1 cellular context compared by ENCODE assay signal in genomic region chr19:1205114-1206062, GRCh38.
A peak's percentile ranks its signal among the peaks of the same experiment; 100 is the strongest.
TF ChIP-seq lines count a peak whose summit lies in the region.

A gene with protein sequence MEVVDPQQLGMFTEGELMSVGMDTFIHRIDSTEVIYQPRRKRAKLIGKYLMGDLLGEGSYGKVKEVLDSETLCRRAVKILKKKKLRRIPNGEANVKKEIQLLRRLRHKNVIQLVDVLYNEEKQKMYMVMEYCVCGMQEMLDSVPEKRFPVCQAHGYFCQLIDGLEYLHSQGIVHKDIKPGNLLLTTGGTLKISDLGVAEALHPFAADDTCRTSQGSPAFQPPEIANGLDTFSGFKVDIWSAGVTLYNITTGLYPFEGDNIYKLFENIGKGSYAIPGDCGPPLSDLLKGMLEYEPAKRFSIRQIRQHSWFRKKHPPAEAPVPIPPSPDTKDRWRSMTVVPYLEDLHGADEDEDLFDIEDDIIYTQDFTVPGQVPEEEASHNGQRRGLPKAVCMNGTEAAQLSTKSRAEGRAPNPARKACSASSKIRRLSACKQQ (plus strand): TSS chr19:1205778. CDS start chr19:1206914, 1,136 bp downstream.

TF ChIP-seq in K562, 482 proteins besides CTCF, POLR2A, EP300 and RAD21 (continued from another document and continues in another):
- no peak for TF ChIP-seq AFF4 (CRISPR knock-in tag; IDR thresholded peaks at IDR 0.05)
- no peak; the same call in none of the 2 replicates for TF ChIP-seq TFE3 (CRISPR knock-in tag; IDR thresholded peaks at IDR 0.05)
- no peak; a peak in 1 of 4 replicates for TF ChIP-seq KDM1A (IDR thresholded peaks at IDR 0.05)
- no peak for TF ChIP-seq KAT7 (CRISPR knock-in tag; IDR thresholded peaks at IDR 0.05; ENCODE audit: borderline replicate concordance)
- no peak for TF ChIP-seq SNAPC5 (CRISPR knock-in tag; IDR thresholded peaks at IDR 0.05)
- TF ChIP-seq KLF6 (CRISPR knock-in tag; IDR thresholded peaks at IDR 0.05; ENCODE audit: borderline replicate concordance): peak; percentile 79; the same call in 1 of the 2 replicates
- TF ChIP-seq NR4A1 (CRISPR knock-in tag; IDR thresholded peaks at IDR 0.05): no peak
- peak; percentile 69; the same call in 1 of the 2 replicates for TF ChIP-seq NR4A1 (tag; IDR thresholded peaks at IDR 0.05)
- peak; percentile 77; the same call in 1 of the 2 replicates for TF ChIP-seq PHF8 (IDR thresholded peaks at IDR 0.05; ENCODE audit: borderline replicate concordance, low read length)
- no peak for TF ChIP-seq DNMT1 (IDR thresholded peaks at IDR 0.05)
- TF ChIP-seq TAF15 (IDR thresholded peaks at IDR 0.05; ENCODE audit: low read depth, low read length): no peak
- no peak for TF ChIP-seq FOSL1 (tag; conservative IDR thresholded peaks at IDR 0.05)
- no peak for TF ChIP-seq ELF4 (CRISPR knock-in tag; IDR thresholded peaks at IDR 0.05)
- TF ChIP-seq SUPT5H (IDR thresholded peaks at IDR 0.05): peak; percentile 34; the same call in 1 of the 2 replicates
- TF ChIP-seq ZNF124 (CRISPR knock-in tag; IDR thresholded peaks at IDR 0.05): no peak
- no peak for TF ChIP-seq ARHGAP35 (IDR thresholded peaks at IDR 0.05; ENCODE audit: partially characterized antibody)
- TF ChIP-seq SRSF9 (IDR thresholded peaks at IDR 0.05; ENCODE audit: borderline replicate concordance, low read depth, low read length): no peak
- no peak for TF ChIP-seq ZBTB40 (IDR thresholded peaks at IDR 0.05)
- no peak for TF ChIP-seq ZBTB40 (CRISPR knock-in tag; IDR thresholded peaks at IDR 0.05)
- TF ChIP-seq ZNF76 (CRISPR knock-in tag; IDR thresholded peaks at IDR 0.05; ENCODE audit: borderline replicate concordance): no peak; the same call in 1 of the 2 replicates
- no peak for TF ChIP-seq PREB (CRISPR knock-in tag; IDR thresholded peaks at IDR 0.05)
- no peak for TF ChIP-seq PHB2 (IDR thresholded peaks at IDR 0.05; ENCODE audit: low read depth)
- TF ChIP-seq ZNF324 (CRISPR knock-in tag; IDR thresholded peaks at IDR 0.05): 0 out of 2 replicates have a peak, but pooled peaks have one; percentile 35
- no peak for TF ChIP-seq GATA2 (CRISPR knock-in tag; IDR thresholded peaks at IDR 0.05)
- TF ChIP-seq NR1H2 (CRISPR knock-in tag; IDR thresholded peaks at IDR 0.05): no peak
- TF ChIP-seq NFE2 (IDR thresholded peaks at IDR 0.05; ENCODE audit: low read depth): no peak
- 0 out of 2 replicates have a peak, but pooled peaks have one; percentile 8 for TF ChIP-seq ZNF41 (CRISPR knock-in tag; conservative IDR thresholded peaks at IDR 0.05)
- TF ChIP-seq EP400 (IDR thresholded peaks at IDR 0.05): peak; percentile 20
- TF ChIP-seq BMI1 (IDR thresholded peaks at IDR 0.05; ENCODE audit: low read length): no peak
- peak; percentile 89 for TF ChIP-seq CXXC5 (CRISPR knock-in tag; IDR thresholded peaks at IDR 0.05)
- TF ChIP-seq TEAD4 (IDR thresholded peaks at IDR 0.05; ENCODE audit: low read length): no peak
- no peak for TF ChIP-seq TEAD4 (CRISPR knock-in tag; IDR thresholded peaks at IDR 0.05; ENCODE audit: borderline replicate concordance)
- peak; percentile 75 for TF ChIP-seq DMBX1 (CRISPR knock-in tag; IDR thresholded peaks at IDR 0.05; ENCODE audit: borderline replicate concordance)
- TF ChIP-seq, protein P1, sequence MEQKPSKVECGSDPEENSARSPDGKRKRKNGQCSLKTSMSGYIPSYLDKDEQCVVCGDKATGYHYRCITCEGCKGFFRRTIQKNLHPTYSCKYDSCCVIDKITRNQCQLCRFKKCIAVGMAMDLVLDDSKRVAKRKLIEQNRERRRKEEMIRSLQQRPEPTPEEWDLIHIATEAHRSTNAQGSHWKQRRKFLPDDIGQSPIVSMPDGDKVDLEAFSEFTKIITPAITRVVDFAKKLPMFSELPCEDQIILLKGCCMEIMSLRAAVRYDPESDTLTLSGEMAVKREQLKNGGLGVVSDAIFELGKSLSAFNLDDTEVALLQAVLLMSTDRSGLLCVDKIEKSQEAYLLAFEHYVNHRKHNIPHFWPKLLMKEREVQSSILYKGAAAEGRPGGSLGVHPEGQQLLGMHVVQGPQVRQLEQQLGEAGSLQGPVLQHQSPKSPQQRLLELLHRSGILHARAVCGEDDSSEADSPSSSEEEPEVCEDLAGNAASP (IDR thresholded peaks at IDR 0.05): no peak
- TF ChIP-seq ZNF512 (tag; IDR thresholded peaks at IDR 0.05): no peak
- no peak for TF ChIP-seq MIER1 (IDR thresholded peaks at IDR 0.05; ENCODE audit: low read depth)
- TF ChIP-seq FOXJ2 (tag; IDR thresholded peaks at IDR 0.05): no peak
- TF ChIP-seq, protein P2, sequence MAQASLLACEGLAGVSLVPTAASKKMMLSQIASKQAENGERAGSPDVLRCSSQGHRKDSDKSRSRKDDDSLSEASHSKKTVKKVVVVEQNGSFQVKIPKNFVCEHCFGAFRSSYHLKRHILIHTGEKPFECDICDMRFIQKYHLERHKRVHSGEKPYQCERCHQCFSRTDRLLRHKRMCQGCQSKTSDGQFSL (CRISPR knock-in tag; IDR thresholded peaks at IDR 0.05): no peak
- TF ChIP-seq, protein P2 (tag; IDR thresholded peaks at IDR 0.05): peak in 1 of 2 experiments; percentile 72; a peak in 1 of 4 replicates
